ENCODE assay signal across 8 cellular contexts in the genomic region with DNA sequence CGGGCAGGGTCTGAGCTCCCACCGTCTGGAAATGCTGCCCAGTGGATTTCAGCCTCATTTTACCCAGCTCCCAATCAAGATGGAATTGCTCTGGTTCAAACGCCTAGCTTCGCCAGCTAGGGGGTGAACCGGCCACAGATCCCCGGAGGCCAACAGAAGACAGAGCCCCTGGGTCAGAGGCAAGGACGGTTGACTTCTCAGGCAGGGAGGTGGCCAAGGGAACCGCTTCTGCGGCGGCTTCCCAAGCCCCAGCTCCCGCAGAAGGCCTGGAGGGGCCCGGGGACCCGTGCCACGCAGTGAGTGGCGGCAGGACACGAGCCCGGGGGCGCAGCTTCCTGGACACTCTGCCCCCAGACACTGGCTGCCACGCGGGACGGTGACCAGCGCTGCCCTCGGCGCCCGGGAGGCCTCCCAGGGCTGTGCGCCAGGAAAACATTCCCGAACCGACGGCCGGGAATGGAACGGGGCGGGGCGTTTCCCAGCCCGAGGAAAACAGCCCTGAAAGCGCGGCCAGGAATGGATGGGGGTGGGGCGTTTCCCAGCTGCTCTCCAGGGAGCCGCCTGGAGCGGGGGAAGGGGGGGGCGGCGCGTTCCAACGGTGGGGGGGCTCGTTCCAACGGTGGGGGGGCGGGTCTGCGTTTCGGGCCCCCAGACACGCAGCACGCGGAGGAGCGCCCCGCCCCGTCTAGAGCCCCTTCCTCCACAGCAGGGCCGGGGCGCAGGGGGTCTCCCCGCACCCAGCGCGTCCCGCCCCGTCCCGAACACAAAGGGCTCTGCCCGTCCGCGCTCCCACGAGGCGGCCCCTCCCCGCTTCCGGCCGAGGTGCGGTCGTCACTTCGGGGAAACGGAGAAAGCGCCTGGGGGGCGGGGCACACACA. TPM values are rescaled to one million over a fixed set of nuclear protein-coding genes. Genes with fewer than 3 reads are reported as not detected.
A peak's percentile ranks its signal among the peaks of the same experiment; 100 is the strongest.
DNase-seq lines count a peak whose midpoint lies in the region; ATAC-seq and TF ChIP-seq lines count a peak whose summit lies in the region.

No MANE protein-coding gene starts in this region.

- no peaks in the 10 kb centered on the region for H4K20me1 ChIP-seq in BLaER1 treated with 17β-estradiol and CSF1 and Interleukin-3, amounts not matched to agents 10 nM and 100 nM

- peak; percentile 23 to 62 for TF ChIP-seq RAD21 in liver (IDR thresholded peaks at IDR 0.05)

- H3K36me3 ChIP-seq in BLaER1 treated with 17β-estradiol and CSF1 and Interleukin-3, amounts not matched to agents 10 nM and 100 nM, result no peaks in the 10 kb centered on the region
- no peaks in the 10 kb centered on the region for H3K36me3 ChIP-seq in liver (ENCODE audit: control insufficient read depth in 4 of 4, insufficient read depth in 3 of 4, low read depth in 1 of 4, low read length in 3 of 4)

- peaks cover 1% of the 10 kb centered on the region for H3K9me3 Mint-ChIP-seq in dendritic cell treated with granulocyte-macrophage colony-stimulating factor and Interleukin-4, amounts not matched to agents 40 ng/mL and 50 ng/mL, for 4 days

- H3K4me3 ChIP-seq in BLaER1 treated with 17β-estradiol and CSF1 and Interleukin-3, amounts not matched to agents 10 nM and 100 nM, result peak overlapping the region; percentile 42 to 69 (median 56)
- H3K4me3 ChIP-seq in liver (ENCODE audit: low read depth in 1 of 3, low read length in 3 of 3), result peak overlapping the region; percentile 21 to 46 (median 31)

- peak; percentile 27 for DNase-seq in NCI-H2029 treated with DMSO at 0.1 percent for 48 hours (lab: John Stamatoyannopoulos, UW)
- DNase-seq in activated CD4-positive, alpha-beta T cell treated with anti-CD3 and anti-CD28 coated beads, Interleukin-2, amount 50 U/mL, for 48 hours, result peak; percentile 84 to 88
- DNase-seq in stimulated activated CD4-positive, alpha-beta T cell treated with anti-CD3 and anti-CD28 coated beads, Interleukin-4, amount 100 ng/mL, for 1 hour, result peak; percentile 87

- peaks cover 0 to 10% (median 0%) of the 10 kb centered on the region in 11 experiments; a peak in 3 of 22 replicates for H3K27me3 ChIP-seq in BLaER1 treated with 17β-estradiol and CSF1 and Interleukin-3, amounts not matched to agents 10 nM and 100 nM
- no peaks in the 10 kb centered on the region for H3K27me3 ChIP-seq in liver (ENCODE audit: control insufficient read depth in 4 of 4, insufficient read depth in 4 of 4, low read length in 3 of 4)

- TF ChIP-seq CTCF in liver (IDR thresholded peaks at IDR 0.05; ENCODE audit: low read depth, low read length, missing input control), result peak; percentile 1

- H3K4me1 ChIP-seq in BLaER1 treated with 17β-estradiol and CSF1 and Interleukin-3, amounts not matched to agents 10 nM and 100 nM, result peaks cover 46 to 77% (median 55%) of the 10 kb centered on the region in 10 experiments
- peaks cover 5 to 19% (median 11%) of the 10 kb centered on the region in 4 donors for H3K4me1 ChIP-seq in liver (ENCODE audit: control insufficient read depth in 4 of 4, insufficient read depth in 4 of 4, low read length in 3 of 4)

- H3K4me2 ChIP-seq in BLaER1 treated with 17β-estradiol and CSF1 and Interleukin-3, amounts not matched to agents 10 nM and 100 nM, result peak overlapping the region; percentile 90 to 99 (median 96)

- H3K9ac ChIP-seq in BLaER1 treated with 17β-estradiol and CSF1 and Interleukin-3, amounts not matched to agents 10 nM and 100 nM, result peak overlapping the region; percentile 87 to 100 (median 95)
- peak overlapping the region; percentile 79 to 96 for H3K9ac ChIP-seq in liver (ENCODE audit: low read depth in 1 of 2, low read length in 2 of 2)

- H3K27me3 Mint-ChIP-seq in dendritic cell treated with granulocyte-macrophage colony-stimulating factor and Interleukin-4, amounts not matched to agents 40 ng/mL and 50 ng/mL, for 4 days, result peaks cover 58% of the 10 kb centered on the region

- intact Hi-C loops in dendritic cell treated with granulocyte-macrophage colony-stimulating factor and Interleukin-4, amounts not matched to agents 40 ng/mL and 50 ng/mL, for 4 days (cut with micrococcal nuclease), result loop anchor here (5.0 kb wide), 2 partner anchors 104 to 154 kb away; no protein-coding TSS in a partner anchor

- 2% methylated on average over 76 of the region's 76 CpGs for WGBS in liver

- ATAC-seq in GM21723 (IDR thresholded peaks at IDR 0.05; ENCODE audit: unreplicated experiment) (peak; percentile 56), GM18520 (IDR thresholded peaks at IDR 0.05; ENCODE audit: unreplicated experiment) (no peak)

- peaks cover 7 to 26% (median 9%) of the 10 kb centered on the region in 11 experiments for H3K9me3 ChIP-seq in BLaER1 treated with 17β-estradiol and CSF1 and Interleukin-3, amounts not matched to agents 10 nM and 100 nM (replicated peaks in 1 of 11)
- H3K9me3 ChIP-seq in liver (ENCODE audit: control insufficient read depth in 4 of 4, low read length in 3 of 4), result peaks cover 0 to 3% (median 0%) of the 10 kb centered on the region in 4 donors

- H3K4me3 Mint-ChIP-seq in dendritic cell treated with granulocyte-macrophage colony-stimulating factor and Interleukin-4, amounts not matched to agents 40 ng/mL and 50 ng/mL, for 4 days, result peak overlapping the region; percentile 25

- H3K27ac Mint-ChIP-seq in dendritic cell treated with granulocyte-macrophage colony-stimulating factor and Interleukin-4, amounts not matched to agents 40 ng/mL and 50 ng/mL, for 4 days, result no peak overlapping the region

- H3K4me1 Mint-ChIP-seq in dendritic cell treated with granulocyte-macrophage colony-stimulating factor and Interleukin-4, amounts not matched to agents 40 ng/mL and 50 ng/mL, for 4 days (ENCODE audit: low read depth), result peaks cover 33% of the 10 kb centered on the region

- no peaks in the 10 kb centered on the region for H3K36me3 Mint-ChIP-seq in dendritic cell treated with granulocyte-macrophage colony-stimulating factor and Interleukin-4, amounts not matched to agents 40 ng/mL and 50 ng/mL, for 4 days (ENCODE audit: low read depth)

- H3K27ac ChIP-seq in BLaER1 treated with 17β-estradiol and CSF1 and Interleukin-3, amounts not matched to agents 10 nM and 100 nM, result peak overlapping the region; percentile 95 to 100 (median 100)
- H3K27ac ChIP-seq in liver (ENCODE audit: low read depth in 1 of 2, low read length in 2 of 2), result peak overlapping the region; percentile 92 to 100

TF ChIP-seq in liver, 16 proteins besides CTCF, POLR2A, EP300 and RAD21 (continues in another document):
- TF ChIP-seq, protein P1, sequence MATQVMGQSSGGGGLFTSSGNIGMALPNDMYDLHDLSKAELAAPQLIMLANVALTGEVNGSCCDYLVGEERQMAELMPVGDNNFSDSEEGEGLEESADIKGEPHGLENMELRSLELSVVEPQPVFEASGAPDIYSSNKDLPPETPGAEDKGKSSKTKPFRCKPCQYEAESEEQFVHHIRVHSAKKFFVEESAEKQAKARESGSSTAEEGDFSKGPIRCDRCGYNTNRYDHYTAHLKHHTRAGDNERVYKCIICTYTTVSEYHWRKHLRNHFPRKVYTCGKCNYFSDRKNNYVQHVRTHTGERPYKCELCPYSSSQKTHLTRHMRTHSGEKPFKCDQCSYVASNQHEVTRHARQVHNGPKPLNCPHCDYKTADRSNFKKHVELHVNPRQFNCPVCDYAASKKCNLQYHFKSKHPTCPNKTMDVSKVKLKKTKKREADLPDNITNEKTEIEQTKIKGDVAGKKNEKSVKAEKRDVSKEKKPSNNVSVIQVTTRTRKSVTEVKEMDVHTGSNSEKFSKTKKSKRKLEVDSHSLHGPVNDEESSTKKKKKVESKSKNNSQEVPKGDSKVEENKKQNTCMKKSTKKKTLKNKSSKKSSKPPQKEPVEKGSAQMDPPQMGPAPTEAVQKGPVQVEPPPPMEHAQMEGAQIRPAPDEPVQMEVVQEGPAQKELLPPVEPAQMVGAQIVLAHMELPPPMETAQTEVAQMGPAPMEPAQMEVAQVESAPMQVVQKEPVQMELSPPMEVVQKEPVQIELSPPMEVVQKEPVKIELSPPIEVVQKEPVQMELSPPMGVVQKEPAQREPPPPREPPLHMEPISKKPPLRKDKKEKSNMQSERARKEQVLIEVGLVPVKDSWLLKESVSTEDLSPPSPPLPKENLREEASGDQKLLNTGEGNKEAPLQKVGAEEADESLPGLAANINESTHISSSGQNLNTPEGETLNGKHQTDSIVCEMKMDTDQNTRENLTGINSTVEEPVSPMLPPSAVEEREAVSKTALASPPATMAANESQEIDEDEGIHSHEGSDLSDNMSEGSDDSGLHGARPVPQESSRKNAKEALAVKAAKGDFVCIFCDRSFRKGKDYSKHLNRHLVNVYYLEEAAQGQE (IDR thresholded peaks at IDR 0.05), result peak; percentile 91
- TF ChIP-seq TAF1 (conservative IDR thresholded peaks at IDR 0.05) (no peak), NR2F2 (IDR thresholded peaks at IDR 0.05) (peak; percentile 56), YY1 (IDR thresholded peaks at IDR 0.05) (peak; percentile 26), JUND (IDR thresholded peaks at IDR 0.05) (no peak), FOXA2 (IDR thresholded peaks at IDR 0.05) (no peak), FOXA1 (IDR thresholded peaks at IDR 0.05) (no peak)
- TF ChIP-seq, protein P2, sequence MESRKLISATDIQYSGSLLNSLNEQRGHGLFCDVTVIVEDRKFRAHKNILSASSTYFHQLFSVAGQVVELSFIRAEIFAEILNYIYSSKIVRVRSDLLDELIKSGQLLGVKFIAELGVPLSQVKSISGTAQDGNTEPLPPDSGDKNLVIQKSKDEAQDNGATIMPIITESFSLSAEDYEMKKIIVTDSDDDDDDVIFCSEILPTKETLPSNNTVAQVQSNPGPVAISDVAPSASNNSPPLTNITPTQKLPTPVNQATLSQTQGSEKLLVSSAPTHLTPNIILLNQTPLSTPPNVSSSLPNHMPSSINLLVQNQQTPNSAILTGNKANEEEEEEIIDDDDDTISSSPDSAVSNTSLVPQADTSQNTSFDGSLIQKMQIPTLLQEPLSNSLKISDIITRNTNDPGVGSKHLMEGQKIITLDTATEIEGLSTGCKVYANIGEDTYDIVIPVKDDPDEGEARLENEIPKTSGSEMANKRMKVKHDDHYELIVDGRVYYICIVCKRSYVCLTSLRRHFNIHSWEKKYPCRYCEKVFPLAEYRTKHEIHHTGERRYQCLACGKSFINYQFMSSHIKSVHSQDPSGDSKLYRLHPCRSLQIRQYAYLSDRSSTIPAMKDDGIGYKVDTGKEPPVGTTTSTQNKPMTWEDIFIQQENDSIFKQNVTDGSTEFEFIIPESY (IDR thresholded peaks at IDR 0.05), result no peak
- TF ChIP-seq, protein P3, sequence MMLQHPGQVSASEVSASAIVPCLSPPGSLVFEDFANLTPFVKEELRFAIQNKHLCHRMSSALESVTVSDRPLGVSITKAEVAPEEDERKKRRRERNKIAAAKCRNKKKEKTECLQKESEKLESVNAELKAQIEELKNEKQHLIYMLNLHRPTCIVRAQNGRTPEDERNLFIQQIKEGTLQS (IDR thresholded peaks at IDR 0.05), result no peak

RNA-seq across cellular contexts. Expression of a gene that starts 13.5 kb away (rescaled TPM):
- total RNA-seq in liver, result under 1 TPM; 0.42 TPM
- under 1 TPM in 1 of 2 donors, not detected in 1; 0.15 TPM for polyA plus RNA-seq in liver

RNA-seq across cellular contexts. Expression of a gene that starts 35.2 kb away (rescaled TPM):
- total RNA-seq in liver, result 100 to 1,000 TPM in 1 of 2 donors, 10 to 100 TPM in 1; 48.6 to 105 TPM
- polyA plus RNA-seq in liver, result 1,000 to 10,000 TPM; 2,070 to 2,255 TPM

RNA-seq across cellular contexts. Expression of a gene that starts 38.2 kb away (rescaled TPM):
- under 1 TPM; 0.25 to 0.37 TPM for total RNA-seq in liver
- under 1 TPM in 1 of 2 donors, not detected in 1; 0.08 TPM for polyA plus RNA-seq in liver

RNA-seq across cellular contexts. Expression of a gene that starts 42.0 kb away (rescaled TPM):
- 10 to 100 TPM; 12.6 to 37.4 TPM for total RNA-seq in liver
- polyA plus RNA-seq in liver, result 100 to 1,000 TPM in 1 of 2 donors, 10 to 100 TPM in 1; 96.0 to 113 TPM

RNA-seq across cellular contexts. Expression of a gene that starts 48.2 kb away (rescaled TPM):
- total RNA-seq in liver, result 10 to 100 TPM in 1 of 2 donors, 1 to 10 TPM in 1; 8.5 to 49.0 TPM
- polyA plus RNA-seq in liver, result 1,000 to 10,000 TPM in 1 of 2 donors, 100 to 1,000 TPM in 1; 759 to 1,441 TPM

Comparison
In these comparisons a context has a peak if more than half of its experiments do, and no peak if none do; other contexts are left out.
1. DNase-seq: peak in every context shown above with its lines; median percentile 87 in stimulated activated CD4-positive, alpha-beta T cell treated with anti-CD3 and anti-CD28 coated beads, Interleukin-4, amount 100 ng/mL, for 1 hour; 86 in activated CD4-positive, alpha-beta T cell treated with anti-CD3 and anti-CD28 coated beads, Interleukin-2, amount 50 U/mL, for 48 hours; 27 in NCI-H2029 treated with DMSO at 0.1 percent for 48 hours.